ENCODE assay signal across 34 cellular contexts in genomic region chr11:19788435-19788834, GRCh38.
"Had no signal": no experiment of that assay in that cellular context is flagged by ENCODE, and none has a peak within 500 bp of the region (broad histone marks: within the 10 kb centered on the region; RNA-seq: fewer than 3 reads in every experiment).

No MANE protein-coding gene starts in this region.

- ATAC-seq: activated CD4-positive, alpha-beta T cell treated with anti-CD3 and anti-CD28 coated beads for 36 hours; activated CD8-positive, alpha-beta T cell treated with anti-CD3 and anti-CD28 coated beads for 36 hours; activated naive CD4-positive, alpha-beta T cell treated with anti-CD3 and anti-CD28 coated beads, Interleukin-2, amount 50 U/mL, for 72 hours; activated T-cell treated with anti-CD3 and anti-CD28 coated beads, Interleukin-2, amount 50 U/mL, for 4 hours; activated T-cell treated with anti-CD3 and anti-CD28 coated beads, Interleukin-2, amount 50 U/mL, for 72 hours; activated T-helper 17 cell treated with anti-CD3 and anti-CD28 coated beads, Interleukin-2, amount 50 U/mL, for 72 hours; body of pancreas had no signal

- H3K27ac ChIP-seq: adrenal gland, body of pancreas, brain microvascular endothelial cell, breast epithelium, VCaP had no signal

- H3K4me1 ChIP-seq: adrenal gland, breast epithelium had no signal

- H3K9me3 Mint-ChIP-seq: activated B cell treated with CpG ODN at 0.5 μM for 24 hours; activated CD4-positive, alpha-beta T cell treated with anti-CD3 and anti-CD28 coated beads, Interleukin-2, amount 10 ng/mL, durations not matched to agents 7 days and 5 days; activated CD8-positive, alpha-beta T cell treated with anti-CD3 and anti-CD28 coated beads for 36 hours; activated naive CD4-positive, alpha-beta T cell treated with anti-CD3 and anti-CD28 coated beads for 36 hours; activated naive CD4-positive, alpha-beta T cell treated with anti-CD3 and anti-CD28 coated beads, Interleukin-2, amount 50 U/mL, for 72 hours; activated naive CD8-positive, alpha-beta T cell treated with anti-CD3 and anti-CD28 coated beads for 36 hours; activated T-cell treated with anti-CD3 and anti-CD28 coated beads, Interleukin-2, amount 50 U/mL, for 4 hours; activated T-cell treated with anti-CD3 and anti-CD28 coated beads, Interleukin-2, amount 50 U/mL, for 72 hours; activated T-helper 1 cell treated with anti-CD3 and anti-CD28 coated beads, Interleukin-12 subunit alpha, Interleukin-12 subunit beta, Interleukin-2, Interleukin-4 antibody, amounts not matched to agents 30 ng/mL and 10 ng/mL and 1 ng/mL, durations not matched to agents 14 hours and 24 hours and 36 hours; activated T-helper 17 cell treated with anti-CD3 and anti-CD28 coated beads, Interleukin-2, amount 50 U/mL, for 72 hours; T-helper 1 cell treated with Interleukin-12 subunit alpha and Interleukin-12 subunit beta and Interleukin-4 antibody, amounts not matched to agents 30 μg/mL and 1 μg/mL, for 36 hours; T-helper 2 cell treated with Interferon-gamma antibody and Interleukin-4, amounts not matched to agents 5 μg/mL and 100 μg/mL, for 36 hours had no signal

- H3K36me3 Mint-ChIP-seq: activated naive CD4-positive, alpha-beta T cell treated with anti-CD3 and anti-CD28 coated beads, Interleukin-2, amount 50 U/mL, for 72 hours; activated naive CD8-positive, alpha-beta T cell treated with anti-CD3 and anti-CD28 coated beads for 36 hours had no signal

- H3K4me3 ChIP-seq: adrenal gland, body of pancreas, breast epithelium had no signal

- H3K27me3 ChIP-seq: adrenal gland, body of pancreas, brain microvascular endothelial cell, breast epithelium had no signal

- H3K9me3 ChIP-seq: adrenal gland, body of pancreas, breast epithelium had no signal

- H3K4me1 Mint-ChIP-seq: activated B cell treated with CpG ODN at 0.5 μM for 24 hours; activated CD4-positive, alpha-beta T cell treated with anti-CD3 and anti-CD28 coated beads for 36 hours; activated CD4-positive, alpha-beta T cell treated with anti-CD3 and anti-CD28 coated beads, Interleukin-2, amount 10 ng/mL, durations not matched to agents 7 days and 5 days; activated naive CD8-positive, alpha-beta T cell treated with anti-CD3 and anti-CD28 coated beads for 36 hours; activated T-helper 17 cell treated with anti-CD3 and anti-CD28 coated beads, Interleukin-2, amount 50 U/mL, for 72 hours had no signal

- DNase-seq: activated B cell treated with CpG ODN at 0.5 μM for 24 hours; activated CD4-positive, alpha-beta T cell treated with anti-CD3 and anti-CD28 coated beads for 1 hour; activated CD4-positive, alpha-beta T cell treated with anti-CD3 and anti-CD28 coated beads for 36 hours; activated CD4-positive, alpha-beta T cell treated with anti-CD3 and anti-CD28 coated beads for 48 hours; activated CD4-positive, alpha-beta T cell treated with anti-CD3 and anti-CD28 coated beads, Interleukin-2, amount 10 ng/mL, durations not matched to agents 7 days and 5 days; activated CD4-positive, alpha-beta T cell treated with anti-CD3 and anti-CD28 coated beads, Interleukin-2, amount 50 U/mL, for 48 hours; activated CD8-positive, alpha-beta memory T cell treated with anti-CD3 and anti-CD28 coated beads, Interleukin-2, amount 50 U/mL, for 4 hours; activated CD8-positive, alpha-beta T cell treated with anti-CD3 and anti-CD28 coated beads for 36 hours; activated effector memory CD4-positive, alpha-beta T cell treated with anti-CD3 and anti-CD28 coated beads, Interleukin-2, amount 50 U/mL, for 16 hours; activated gamma-delta T cell treated with Interleukin-2 at 50 U/mL for 16 hours; activated naive CD4-positive, alpha-beta T cell; activated naive CD4-positive, alpha-beta T cell treated with anti-CD3 and anti-CD28 coated beads for 36 hours; activated naive CD4-positive, alpha-beta T cell treated with anti-CD3 and anti-CD28 coated beads, Interleukin-2, amount 50 U/mL, for 16 hours; activated naive CD8-positive, alpha-beta T cell treated with anti-CD3 and anti-CD28 coated beads for 36 hours; activated T-cell treated with anti-CD3 and anti-CD28 coated beads for 4 hours; activated T-cell treated with anti-CD3 and anti-CD28 coated beads, Interleukin-2, amount 50 U/mL, for 1 hour; activated T-cell treated with anti-CD3 and anti-CD28 coated beads, Interleukin-2, amount 50 U/mL, for 4 hours; activated T-cell treated with anti-CD3 and anti-CD28 coated beads, Interleukin-2, amount 50 U/mL, for 72 hours; adrenal gland; amniotic stem cell; aorta; body of pancreas; brain microvascular endothelial cell; central memory CD4-positive, alpha-beta T cell; T-helper 1 cell; T-helper 2 cell; T-helper 9 cell had no signal

- H3K4me3 Mint-ChIP-seq: activated B cell treated with CpG ODN at 0.5 μM for 24 hours; activated CD4-positive, alpha-beta T cell treated with anti-CD3 and anti-CD28 coated beads for 36 hours; activated CD4-positive, alpha-beta T cell treated with anti-CD3 and anti-CD28 coated beads, Interleukin-2, amount 10 ng/mL, durations not matched to agents 7 days and 5 days; activated CD8-positive, alpha-beta T cell treated with anti-CD3 and anti-CD28 coated beads for 36 hours; activated naive CD4-positive, alpha-beta T cell treated with anti-CD3 and anti-CD28 coated beads for 36 hours; activated naive CD8-positive, alpha-beta T cell treated with anti-CD3 and anti-CD28 coated beads for 36 hours; activated T-cell treated with anti-CD3 and anti-CD28 coated beads, Interleukin-2, amount 50 U/mL, for 4 hours; activated T-cell treated with anti-CD3 and anti-CD28 coated beads, Interleukin-2, amount 50 U/mL, for 72 hours; activated T-helper 1 cell treated with anti-CD3 and anti-CD28 coated beads, Interleukin-12 subunit alpha, Interleukin-12 subunit beta, Interleukin-2, Interleukin-4 antibody, amounts not matched to agents 30 ng/mL and 10 ng/mL and 1 ng/mL, durations not matched to agents 14 hours and 24 hours and 36 hours; activated T-helper 17 cell treated with anti-CD3 and anti-CD28 coated beads, Interleukin-2, amount 50 U/mL, for 72 hours; T-helper 1 cell treated with Interleukin-12 subunit alpha and Interleukin-12 subunit beta and Interleukin-4 antibody, amounts not matched to agents 30 μg/mL and 1 μg/mL, for 36 hours; T-helper 2 cell treated with Interferon-gamma antibody and Interleukin-4, amounts not matched to agents 5 μg/mL and 100 μg/mL, for 36 hours had no signal

- H3K27ac Mint-ChIP-seq: activated B cell treated with CpG ODN at 0.5 μM for 24 hours; activated CD4-positive, alpha-beta T cell treated with anti-CD3 and anti-CD28 coated beads for 36 hours; activated CD4-positive, alpha-beta T cell treated with anti-CD3 and anti-CD28 coated beads, Interleukin-2, amount 10 ng/mL, durations not matched to agents 7 days and 5 days; activated CD8-positive, alpha-beta T cell treated with anti-CD3 and anti-CD28 coated beads for 36 hours; activated naive CD4-positive, alpha-beta T cell treated with anti-CD3 and anti-CD28 coated beads for 36 hours; activated naive CD4-positive, alpha-beta T cell treated with anti-CD3 and anti-CD28 coated beads, Interleukin-2, amount 50 U/mL, for 72 hours; activated naive CD8-positive, alpha-beta T cell treated with anti-CD3 and anti-CD28 coated beads for 36 hours; activated T-cell treated with anti-CD3 and anti-CD28 coated beads, Interleukin-2, amount 50 U/mL, for 72 hours; activated T-helper 1 cell treated with anti-CD3 and anti-CD28 coated beads, Interleukin-12 subunit alpha, Interleukin-12 subunit beta, Interleukin-2, Interleukin-4 antibody, amounts not matched to agents 30 ng/mL and 10 ng/mL and 1 ng/mL, durations not matched to agents 14 hours and 24 hours and 36 hours; activated T-helper 17 cell treated with anti-CD3 and anti-CD28 coated beads, Interleukin-2, amount 50 U/mL, for 72 hours; T-helper 1 cell treated with Interleukin-12 subunit alpha and Interleukin-12 subunit beta and Interleukin-4 antibody, amounts not matched to agents 30 μg/mL and 1 μg/mL, for 36 hours; T-helper 2 cell treated with Interferon-gamma antibody and Interleukin-4, amounts not matched to agents 5 μg/mL and 100 μg/mL, for 36 hours had no signal

- H3K36me3 ChIP-seq: adrenal gland, brain microvascular endothelial cell, breast epithelium had no signal
